1 cellular context compared by ENCODE assay signal in the genomic region with DNA sequence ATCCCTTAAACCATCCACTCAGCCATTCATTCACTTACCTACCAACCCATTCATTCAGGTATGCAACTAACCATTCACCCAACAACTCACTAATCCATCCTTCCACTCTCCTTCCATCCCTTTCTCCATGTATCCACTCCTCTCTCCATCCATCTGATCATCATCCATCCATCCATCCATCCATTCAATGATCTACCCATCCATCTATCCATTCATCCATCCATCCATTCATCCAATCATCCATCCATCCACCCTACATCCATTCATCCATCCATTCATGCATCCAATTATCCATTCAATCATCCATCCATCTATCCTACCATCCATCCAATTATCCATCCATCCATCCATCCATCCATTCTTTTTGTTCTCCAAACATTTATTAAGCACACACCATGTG.
A peak's percentile ranks its signal among the peaks of the same experiment; 100 is the strongest.
TF ChIP-seq lines count a peak whose summit lies in the region.

No MANE protein-coding gene starts in this region.

TF ChIP-seq in HepG2, 621 proteins besides CTCF, POLR2A, EP300 and RAD21 (continued from another document and continues in another):
- TF ChIP-seq, protein P1, sequence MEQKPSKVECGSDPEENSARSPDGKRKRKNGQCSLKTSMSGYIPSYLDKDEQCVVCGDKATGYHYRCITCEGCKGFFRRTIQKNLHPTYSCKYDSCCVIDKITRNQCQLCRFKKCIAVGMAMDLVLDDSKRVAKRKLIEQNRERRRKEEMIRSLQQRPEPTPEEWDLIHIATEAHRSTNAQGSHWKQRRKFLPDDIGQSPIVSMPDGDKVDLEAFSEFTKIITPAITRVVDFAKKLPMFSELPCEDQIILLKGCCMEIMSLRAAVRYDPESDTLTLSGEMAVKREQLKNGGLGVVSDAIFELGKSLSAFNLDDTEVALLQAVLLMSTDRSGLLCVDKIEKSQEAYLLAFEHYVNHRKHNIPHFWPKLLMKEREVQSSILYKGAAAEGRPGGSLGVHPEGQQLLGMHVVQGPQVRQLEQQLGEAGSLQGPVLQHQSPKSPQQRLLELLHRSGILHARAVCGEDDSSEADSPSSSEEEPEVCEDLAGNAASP (CRISPR knock-in tag; IDR thresholded peaks at IDR 0.05; ENCODE audit: borderline replicate concordance), result no peak
- TF ChIP-seq, protein P2, sequence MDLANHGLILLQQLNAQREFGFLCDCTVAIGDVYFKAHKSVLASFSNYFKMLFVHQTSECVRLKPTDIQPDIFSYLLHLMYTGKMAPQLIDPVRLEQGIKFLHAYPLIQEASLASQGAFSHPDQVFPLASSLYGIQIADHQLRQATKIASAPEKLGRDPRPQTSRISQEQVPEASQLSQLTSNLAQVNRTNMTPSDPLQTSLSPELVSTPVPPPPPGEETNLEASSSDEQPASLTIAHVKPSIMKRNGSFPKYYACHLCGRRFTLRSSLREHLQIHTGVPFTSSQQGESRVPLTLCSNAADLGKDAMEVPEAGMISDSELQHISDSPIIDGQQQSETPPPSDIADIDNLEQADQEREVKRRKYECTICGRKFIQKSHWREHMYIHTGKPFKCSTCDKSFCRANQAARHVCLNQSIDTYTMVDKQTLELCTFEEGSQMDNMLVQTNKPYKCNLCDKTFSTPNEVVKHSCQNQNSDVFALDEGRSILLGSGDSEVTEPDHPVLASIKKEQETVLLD (CRISPR knock-in tag; IDR thresholded peaks at IDR 0.05; ENCODE audit: low read depth), result no peak
- TF ChIP-seq MIER3 (CRISPR knock-in tag; IDR thresholded peaks at IDR 0.05; ENCODE audit: borderline replicate concordance) (no peak), ZNF614 (CRISPR knock-in tag; IDR thresholded peaks at IDR 0.05; ENCODE audit: borderline replicate concordance) (no peak), ZNF337 (CRISPR knock-in tag; IDR thresholded peaks at IDR 0.05; ENCODE audit: borderline replicate concordance, low read depth) (no peak), ZNF724P (CRISPR knock-in tag; IDR thresholded peaks at IDR 0.05; ENCODE audit: borderline replicate concordance) (no peak), ZNF282 (IDR thresholded peaks at IDR 0.05; ENCODE audit: partially characterized antibody) (peak; percentile 89), BRD4 (CRISPR knock-in tag; IDR thresholded peaks at IDR 0.05) (no peak), POLR2AphosphoS2 (IDR thresholded peaks at IDR 0.05; ENCODE audit: low read depth, low read length) (no peak), YEATS4 (CRISPR knock-in tag; IDR thresholded peaks at IDR 0.05; ENCODE audit: borderline replicate concordance) (no peak), MBD4 (IDR thresholded peaks at IDR 0.05; ENCODE audit: borderline replicate concordance, low read length) (no peak), KAT7 (CRISPR knock-in tag; IDR thresholded peaks at IDR 0.05; ENCODE audit: borderline replicate concordance) (no peak), NCOA2 (CRISPR knock-in tag; IDR thresholded peaks at IDR 0.05) (no peak), POLR2G (IDR thresholded peaks at IDR 0.05; ENCODE audit: low read depth, low read length) (no peak), ZNF234 (CRISPR knock-in tag; conservative IDR thresholded peaks at IDR 0.05) (no peak), PLRG1 (conservative IDR thresholded peaks at IDR 0.05) (peak; percentile 99), SRSF4 (IDR thresholded peaks at IDR 0.05; ENCODE audit: low read depth, low read length, poor library complexity, severe bottlenecking) (no peak), ZNF274 (CRISPR knock-in tag; IDR thresholded peaks at IDR 0.05) (no peak), U2AF2 (IDR thresholded peaks at IDR 0.05; ENCODE audit: low read depth, low read length) (no peak), ZNF746 (CRISPR knock-in tag; IDR thresholded peaks at IDR 0.05) (no peak), ZNF749 (CRISPR knock-in tag; IDR thresholded peaks at IDR 0.05; ENCODE audit: borderline replicate concordance) (no peak), GTF2F1 (IDR thresholded peaks at IDR 0.05; ENCODE audit: low read length) (no peak), NBN (conservative IDR thresholded peaks at IDR 0.05) (peak; percentile 94; the same call in 1 of the 2 replicates), ZNF230 (CRISPR knock-in tag; IDR thresholded peaks at IDR 0.05) (no peak), ZFYVE20 (CRISPR knock-in tag; IDR thresholded peaks at IDR 0.05; ENCODE audit: borderline replicate concordance, low read depth) (no peak), SIN3A (IDR thresholded peaks at IDR 0.05; ENCODE audit: borderline replicate concordance, low read depth, low read length) (no peak), ZFY (CRISPR knock-in tag; IDR thresholded peaks at IDR 0.05) (no peak), HOXD1 (CRISPR knock-in tag; IDR thresholded peaks at IDR 0.05) (no peak), ZNF780A (CRISPR knock-in tag; IDR thresholded peaks at IDR 0.05) (no peak), ZC3H13 (CRISPR knock-in tag; IDR thresholded peaks at IDR 0.05) (no peak), ZNF143 (CRISPR knock-in tag; IDR thresholded peaks at IDR 0.05) (no peak), FOXA1 (IDR thresholded peaks at IDR 0.05) (peak; percentile 72), FOXA1 (CRISPR knock-in tag; IDR thresholded peaks at IDR 0.05) (no peak)
- TF ChIP-seq, protein P3, sequence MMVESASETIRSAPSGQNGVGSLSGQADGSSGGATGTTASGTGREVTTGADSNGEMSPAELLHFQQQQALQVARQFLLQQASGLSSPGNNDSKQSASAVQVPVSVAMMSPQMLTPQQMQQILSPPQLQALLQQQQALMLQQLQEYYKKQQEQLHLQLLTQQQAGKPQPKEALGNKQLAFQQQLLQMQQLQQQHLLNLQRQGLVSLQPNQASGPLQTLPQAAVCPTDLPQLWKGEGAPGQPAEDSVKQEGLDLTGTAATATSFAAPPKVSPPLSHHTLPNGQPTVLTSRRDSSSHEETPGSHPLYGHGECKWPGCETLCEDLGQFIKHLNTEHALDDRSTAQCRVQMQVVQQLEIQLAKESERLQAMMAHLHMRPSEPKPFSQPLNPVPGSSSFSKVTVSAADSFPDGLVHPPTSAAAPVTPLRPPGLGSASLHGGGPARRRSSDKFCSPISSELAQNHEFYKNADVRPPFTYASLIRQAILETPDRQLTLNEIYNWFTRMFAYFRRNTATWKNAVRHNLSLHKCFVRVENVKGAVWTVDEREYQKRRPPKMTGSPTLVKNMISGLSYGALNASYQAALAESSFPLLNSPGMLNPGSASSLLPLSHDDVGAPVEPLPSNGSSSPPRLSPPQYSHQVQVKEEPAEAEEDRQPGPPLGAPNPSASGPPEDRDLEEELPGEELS (CRISPR knock-in tag; IDR thresholded peaks at IDR 0.05), result no peak
- TF ChIP-seq, protein P4, sequence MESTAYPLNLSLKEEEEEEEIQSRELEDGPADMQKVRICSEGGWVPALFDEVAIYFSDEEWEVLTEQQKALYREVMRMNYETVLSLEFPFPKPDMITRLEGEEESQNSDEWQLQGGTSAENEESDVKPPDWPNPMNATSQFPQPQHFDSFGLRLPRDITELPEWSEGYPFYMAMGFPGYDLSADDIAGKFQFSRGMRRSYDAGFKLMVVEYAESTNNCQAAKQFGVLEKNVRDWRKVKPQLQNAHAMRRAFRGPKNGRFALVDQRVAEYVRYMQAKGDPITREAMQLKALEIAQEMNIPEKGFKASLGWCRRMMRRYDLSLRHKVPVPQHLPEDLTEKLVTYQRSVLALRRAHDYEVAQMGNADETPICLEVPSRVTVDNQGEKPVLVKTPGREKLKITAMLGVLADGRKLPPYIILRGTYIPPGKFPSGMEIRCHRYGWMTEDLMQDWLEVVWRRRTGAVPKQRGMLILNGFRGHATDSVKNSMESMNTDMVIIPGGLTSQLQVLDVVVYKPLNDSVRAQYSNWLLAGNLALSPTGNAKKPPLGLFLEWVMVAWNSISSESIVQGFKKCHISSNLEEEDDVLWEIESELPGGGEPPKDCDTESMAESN (CRISPR knock-in tag; conservative IDR thresholded peaks at IDR 0.05), result no peak
- TF ChIP-seq, protein P5, sequence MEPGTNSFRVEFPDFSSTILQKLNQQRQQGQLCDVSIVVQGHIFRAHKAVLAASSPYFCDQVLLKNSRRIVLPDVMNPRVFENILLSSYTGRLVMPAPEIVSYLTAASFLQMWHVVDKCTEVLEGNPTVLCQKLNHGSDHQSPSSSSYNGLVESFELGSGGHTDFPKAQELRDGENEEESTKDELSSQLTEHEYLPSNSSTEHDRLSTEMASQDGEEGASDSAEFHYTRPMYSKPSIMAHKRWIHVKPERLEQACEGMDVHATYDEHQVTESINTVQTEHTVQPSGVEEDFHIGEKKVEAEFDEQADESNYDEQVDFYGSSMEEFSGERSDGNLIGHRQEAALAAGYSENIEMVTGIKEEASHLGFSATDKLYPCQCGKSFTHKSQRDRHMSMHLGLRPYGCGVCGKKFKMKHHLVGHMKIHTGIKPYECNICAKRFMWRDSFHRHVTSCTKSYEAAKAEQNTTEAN (CRISPR knock-in tag; conservative IDR thresholded peaks at IDR 0.05), result no peak
- TF ChIP-seq, protein P6, sequence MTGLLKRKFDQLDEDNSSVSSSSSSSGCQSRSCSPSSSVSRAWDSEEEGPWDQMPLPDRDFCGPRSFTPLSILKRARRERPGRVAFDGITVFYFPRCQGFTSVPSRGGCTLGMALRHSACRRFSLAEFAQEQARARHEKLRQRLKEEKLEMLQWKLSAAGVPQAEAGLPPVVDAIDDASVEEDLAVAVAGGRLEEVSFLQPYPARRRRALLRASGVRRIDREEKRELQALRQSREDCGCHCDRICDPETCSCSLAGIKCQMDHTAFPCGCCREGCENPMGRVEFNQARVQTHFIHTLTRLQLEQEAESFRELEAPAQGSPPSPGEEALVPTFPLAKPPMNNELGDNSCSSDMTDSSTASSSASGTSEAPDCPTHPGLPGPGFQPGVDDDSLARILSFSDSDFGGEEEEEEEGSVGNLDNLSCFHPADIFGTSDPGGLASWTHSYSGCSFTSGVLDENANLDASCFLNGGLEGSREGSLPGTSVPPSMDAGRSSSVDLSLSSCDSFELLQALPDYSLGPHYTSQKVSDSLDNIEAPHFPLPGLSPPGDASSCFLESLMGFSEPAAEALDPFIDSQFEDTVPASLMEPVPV (CRISPR knock-in tag; IDR thresholded peaks at IDR 0.05), result no peak
- TF ChIP-seq, protein P7, sequence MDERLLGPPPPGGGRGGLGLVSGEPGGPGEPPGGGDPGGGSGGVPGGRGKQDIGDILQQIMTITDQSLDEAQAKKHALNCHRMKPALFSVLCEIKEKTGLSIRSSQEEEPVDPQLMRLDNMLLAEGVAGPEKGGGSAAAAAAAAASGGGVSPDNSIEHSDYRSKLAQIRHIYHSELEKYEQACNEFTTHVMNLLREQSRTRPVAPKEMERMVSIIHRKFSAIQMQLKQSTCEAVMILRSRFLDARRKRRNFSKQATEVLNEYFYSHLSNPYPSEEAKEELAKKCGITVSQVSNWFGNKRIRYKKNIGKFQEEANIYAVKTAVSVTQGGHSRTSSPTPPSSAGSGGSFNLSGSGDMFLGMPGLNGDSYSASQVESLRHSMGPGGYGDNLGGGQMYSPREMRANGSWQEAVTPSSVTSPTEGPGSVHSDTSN (CRISPR knock-in tag; IDR thresholded peaks at IDR 0.05), result no peak
- TF ChIP-seq, protein P8, sequence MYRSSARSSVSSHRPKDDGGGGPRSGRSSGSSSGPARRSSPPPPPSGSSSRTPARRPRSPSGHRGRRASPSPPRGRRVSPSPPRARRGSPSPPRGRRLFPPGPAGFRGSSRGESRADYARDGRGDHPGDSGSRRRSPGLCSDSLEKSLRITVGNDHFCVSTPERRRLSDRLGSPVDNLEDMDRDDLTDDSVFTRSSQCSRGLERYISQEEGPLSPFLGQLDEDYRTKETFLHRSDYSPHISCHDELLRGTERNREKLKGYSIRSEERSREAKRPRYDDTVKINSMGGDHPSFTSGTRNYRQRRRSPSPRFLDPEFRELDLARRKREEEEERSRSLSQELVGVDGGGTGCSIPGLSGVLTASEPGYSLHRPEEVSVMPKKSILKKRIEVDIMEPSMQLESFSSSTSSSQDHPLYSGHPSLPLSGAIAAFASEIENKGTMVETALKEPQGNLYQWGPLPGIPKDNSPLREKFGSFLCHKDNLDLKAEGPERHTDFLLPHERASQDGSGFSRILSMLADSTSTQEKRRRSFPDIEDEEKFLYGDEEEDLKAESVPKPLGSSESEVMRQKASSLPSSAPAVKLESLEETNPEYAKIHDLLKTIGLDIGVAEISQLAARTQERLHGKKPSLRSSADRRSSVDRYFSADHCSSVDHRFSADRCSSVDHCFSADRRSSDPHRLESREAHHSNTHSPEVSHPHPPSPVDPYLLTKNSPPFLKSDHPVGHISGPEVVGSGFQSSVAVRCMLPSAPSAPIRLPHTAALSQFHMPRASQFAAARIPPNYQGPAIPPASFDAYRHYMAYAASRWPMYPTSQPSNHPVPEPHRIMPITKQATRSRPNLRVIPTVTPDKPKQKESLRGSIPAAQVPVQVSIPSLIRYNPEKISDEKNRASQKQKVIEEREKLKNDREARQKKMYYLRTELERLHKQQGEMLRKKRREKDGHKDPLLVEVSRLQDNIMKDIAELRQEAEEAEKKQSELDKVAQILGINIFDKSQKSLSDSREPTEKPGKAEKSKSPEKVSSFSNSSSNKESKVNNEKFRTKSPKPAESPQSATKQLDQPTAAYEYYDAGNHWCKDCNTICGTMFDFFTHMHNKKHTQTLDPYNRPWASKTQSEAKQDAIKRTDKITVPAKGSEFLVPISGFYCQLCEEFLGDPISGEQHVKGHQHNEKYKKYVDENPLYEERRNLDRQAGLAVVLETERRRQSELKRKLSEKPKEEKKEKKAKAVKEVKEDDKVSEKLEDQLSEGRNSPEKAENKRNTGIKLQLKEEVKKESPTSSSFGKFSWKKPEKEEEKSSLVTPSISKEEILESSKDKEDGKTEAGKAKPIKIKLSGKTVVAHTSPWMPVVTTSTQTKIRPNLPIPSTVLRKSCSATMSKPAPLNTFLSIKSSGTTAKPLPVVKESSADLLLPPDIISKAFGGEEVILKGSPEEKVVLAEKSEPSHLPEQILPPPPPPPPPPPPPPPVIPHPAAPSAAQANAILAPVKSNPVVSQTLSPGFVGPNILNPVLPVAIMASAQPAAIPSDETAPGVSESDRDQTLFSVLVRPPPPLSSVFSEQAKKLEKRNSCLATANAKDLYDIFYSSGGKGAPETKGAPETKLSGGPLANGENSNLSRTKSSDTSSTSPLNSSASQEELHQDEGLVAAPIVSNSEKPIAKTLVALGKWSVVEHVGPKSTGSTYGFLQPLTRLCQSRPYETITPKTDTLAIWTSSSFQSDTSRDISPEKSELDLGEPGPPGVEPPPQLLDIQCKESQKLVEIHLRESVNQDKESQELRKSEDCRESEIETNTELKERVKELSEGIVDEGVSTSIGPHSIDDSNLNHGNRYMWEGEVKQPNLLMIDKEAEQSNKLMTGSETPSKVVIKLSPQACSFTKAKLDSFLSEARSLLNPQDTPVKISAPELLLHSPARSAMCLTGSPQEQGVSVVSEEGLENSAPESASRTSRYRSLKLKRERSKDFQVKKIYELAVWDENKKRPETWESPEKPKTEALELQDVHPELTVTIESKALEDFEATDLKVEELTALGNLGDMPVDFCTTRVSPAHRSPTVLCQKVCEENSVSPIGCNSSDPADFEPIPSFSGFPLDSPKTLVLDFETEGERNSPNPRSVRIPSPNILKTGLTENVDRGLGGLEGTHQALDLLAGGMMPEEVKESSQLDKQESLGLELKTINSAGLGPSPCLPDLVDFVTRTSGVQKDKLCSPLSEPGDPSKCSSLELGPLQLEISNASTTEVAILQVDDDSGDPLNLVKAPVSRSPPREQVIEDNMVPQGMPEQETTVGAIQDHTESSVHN (CRISPR knock-in tag; IDR thresholded peaks at IDR 0.05), result no peak
- TF ChIP-seq, protein P9, sequence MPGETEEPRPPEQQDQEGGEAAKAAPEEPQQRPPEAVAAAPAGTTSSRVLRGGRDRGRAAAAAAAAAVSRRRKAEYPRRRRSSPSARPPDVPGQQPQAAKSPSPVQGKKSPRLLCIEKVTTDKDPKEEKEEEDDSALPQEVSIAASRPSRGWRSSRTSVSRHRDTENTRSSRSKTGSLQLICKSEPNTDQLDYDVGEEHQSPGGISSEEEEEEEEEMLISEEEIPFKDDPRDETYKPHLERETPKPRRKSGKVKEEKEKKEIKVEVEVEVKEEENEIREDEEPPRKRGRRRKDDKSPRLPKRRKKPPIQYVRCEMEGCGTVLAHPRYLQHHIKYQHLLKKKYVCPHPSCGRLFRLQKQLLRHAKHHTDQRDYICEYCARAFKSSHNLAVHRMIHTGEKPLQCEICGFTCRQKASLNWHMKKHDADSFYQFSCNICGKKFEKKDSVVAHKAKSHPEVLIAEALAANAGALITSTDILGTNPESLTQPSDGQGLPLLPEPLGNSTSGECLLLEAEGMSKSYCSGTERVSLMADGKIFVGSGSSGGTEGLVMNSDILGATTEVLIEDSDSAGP (CRISPR knock-in tag; IDR thresholded peaks at IDR 0.05; ENCODE audit: borderline replicate concordance), result no peak
